Comparison of ENCODE assay signal across 14 cellular contexts in genomic region chr20:32191873-32192272, GRCh38. TPM values are rescaled to one million over a fixed set of nuclear protein-coding genes. Genes with fewer than 3 reads are reported as not detected.
DNase-seq lines count a peak whose midpoint lies in the region; ATAC-seq and TF ChIP-seq lines count a peak whose summit lies in the region.
"Had no signal": no experiment of that assay in that cellular context is flagged by ENCODE, and none has a peak within 500 bp of the region (broad histone marks: within the 10 kb centered on the region; RNA-seq: fewer than 3 reads in every experiment).

No MANE protein-coding gene starts in this region.

- TF ChIP-seq POLR2A in vagina (IDR thresholded peaks at IDR 0.05) = no peak

- peaks cover 0 to 50% of the 10 kb centered on the region in 2 donors for H3K36me3 ChIP-seq in left lung
- peaks cover 0 to 22% of the 10 kb centered on the region in 2 donors for H3K36me3 ChIP-seq in vagina

- peaks cover 33% of the 10 kb centered on the region for H3K36me3 Mint-ChIP-seq in activated naive CD4-positive, alpha-beta T cell treated with anti-CD3 and anti-CD28 coated beads for 36 hours (ENCODE audit: low read depth)
- H3K36me3 Mint-ChIP-seq in activated naive CD8-positive, alpha-beta T cell treated with anti-CD3 and anti-CD28 coated beads, Interleukin-2, amount 50 U/mL, for 24 hours (ENCODE audit: low read depth) = peaks cover 45% of the 10 kb centered on the region
- peaks cover 30% of the 10 kb centered on the region for H3K36me3 Mint-ChIP-seq in type B pancreatic cell

- no peaks in the 10 kb centered on the region for H3K27me3 Mint-ChIP-seq in activated naive CD4-positive, alpha-beta T cell treated with anti-CD3 and anti-CD28 coated beads for 36 hours (ENCODE audit: low read depth)
- H3K27me3 Mint-ChIP-seq in activated naive CD8-positive, alpha-beta T cell treated with anti-CD3 and anti-CD28 coated beads, Interleukin-2, amount 50 U/mL, for 24 hours = no peaks in the 10 kb centered on the region
- H3K27me3 Mint-ChIP-seq in type B pancreatic cell = no peaks in the 10 kb centered on the region

- in situ Hi-C loops in KBM-7 (cut with MboI; ENCODE audit: low pct_unique_long_range_greater_than_20kb, low sequenced_read_pairs) = no loop called here

- CTCF ChIA-PET in activated naive CD4-positive, alpha-beta T cell treated with anti-CD3 and anti-CD28 coated beads for 36 hours (lab: Charles Lee) = no interaction called here

- H3K9me3 Mint-ChIP-seq in activated naive CD4-positive, alpha-beta T cell treated with anti-CD3 and anti-CD28 coated beads for 36 hours = no peaks in the 10 kb centered on the region
- no peaks in the 10 kb centered on the region for H3K9me3 Mint-ChIP-seq in activated naive CD8-positive, alpha-beta T cell treated with anti-CD3 and anti-CD28 coated beads, Interleukin-2, amount 50 U/mL, for 24 hours
- H3K9me3 Mint-ChIP-seq in type B pancreatic cell = no peaks in the 10 kb centered on the region
- H3K9me3 Mint-ChIP-seq: activated T-helper 2 cell treated with anti-CD3 and anti-CD28 coated beads, Interferon-gamma antibody, Interleukin-2, Interleukin-4, amounts not matched to agents 10 μg/mL and 5 μg/mL and 100 μg/mL, durations not matched to agents 14 hours and 24 hours and 36 hours had no signal

- H3K4me3 Mint-ChIP-seq in activated naive CD4-positive, alpha-beta T cell treated with anti-CD3 and anti-CD28 coated beads for 36 hours = no peak overlapping the region
- no peak overlapping the region for H3K4me3 Mint-ChIP-seq in activated naive CD8-positive, alpha-beta T cell treated with anti-CD3 and anti-CD28 coated beads, Interleukin-2, amount 50 U/mL, for 24 hours
- no peak overlapping the region for H3K4me3 Mint-ChIP-seq in type B pancreatic cell

- TF ChIP-seq CTCF in left lung (IDR thresholded peaks at IDR 0.05) (no peak), type B pancreatic cell (conservative IDR thresholded peaks at IDR 0.05) (no peak), vagina (IDR thresholded peaks at IDR 0.05) (no peak)

- no peak for ATAC-seq in activated naive CD8-positive, alpha-beta T cell treated with anti-CD3 and anti-CD28 coated beads, Interleukin-2, amount 50 U/mL, for 24 hours
- ATAC-seq in left lung = peak; percentile 2

- no peaks in the 10 kb centered on the region for H3K9me3 ChIP-seq in left lung
- no peaks in the 10 kb centered on the region for H3K9me3 ChIP-seq in vagina
- H3K9me3 ChIP-seq: Peyer's patch had no signal

- H3K4me1 Mint-ChIP-seq in activated naive CD4-positive, alpha-beta T cell treated with anti-CD3 and anti-CD28 coated beads for 36 hours (ENCODE audit: low read depth) = peaks cover 60% of the 10 kb centered on the region
- H3K4me1 Mint-ChIP-seq in activated naive CD8-positive, alpha-beta T cell treated with anti-CD3 and anti-CD28 coated beads, Interleukin-2, amount 50 U/mL, for 24 hours = peaks cover 70% of the 10 kb centered on the region
- H3K4me1 Mint-ChIP-seq in type B pancreatic cell (ENCODE audit: unreplicated experiment) = peaks cover 36% of the 10 kb centered on the region

- H3K4me3 ChIP-seq in left lung = no peak overlapping the region
- no peak overlapping the region for H3K4me3 ChIP-seq in vagina
- H3K4me3 ChIP-seq: Peyer's patch had no signal

- no peaks in the 10 kb centered on the region for H3K27me3 ChIP-seq in left lung
- H3K27me3 ChIP-seq in vagina = no peaks in the 10 kb centered on the region
- H3K27me3 ChIP-seq: Peyer's patch had no signal

- intact Hi-C loops in activated naive CD4-positive, alpha-beta T cell treated with anti-CD3 and anti-CD28 coated beads for 36 hours (cut with micrococcal nuclease) = no loop called here
- intact Hi-C loops in left lung (cut with DNase I) = no loop called here
- intact Hi-C loops in vagina (cut with DNase I) = no loop called here

- H3K4me1 ChIP-seq in left lung (peaks cover 20 to 52% of the 10 kb centered on the region in 2 donors), vagina (peaks cover 25% of the 10 kb centered on the region)

- no peak for DNase-seq in activated naive CD4-positive, alpha-beta T cell treated with anti-CD3 and anti-CD28 coated beads for 36 hours
- no peak for DNase-seq in activated naive CD4-positive, alpha-beta T cell (lab: John Stamatoyannopoulos, UW)
- no peak for DNase-seq in activated naive CD8-positive, alpha-beta T cell treated with anti-CD3 and anti-CD28 coated beads, Interleukin-2, amount 50 U/mL, for 24 hours
- DNase-seq in left lung (no peak), type B pancreatic cell (ENCODE audit: extremely low spot score, unreplicated experiment) (no peak), DMS153 (lab: John Stamatoyannopoulos, UW) (no peak), vagina (ENCODE audit: extremely low spot score in 2 of 2) (no peak), KBM-7 (no peak)
- DNase-seq: activated CD4-positive, CD25-positive, alpha-beta regulatory T cell treated with anti-CD3 and anti-CD28 coated beads, Interleukin-2, amount 50 U/mL, for 72 hours; caudate nucleus; left ventricle myocardium superior; NCI-H187 treated with DMSO at 0.1 percent for 48 hours had no signal

- H3K27ac Mint-ChIP-seq in activated naive CD4-positive, alpha-beta T cell treated with anti-CD3 and anti-CD28 coated beads for 36 hours = peak overlapping the region; percentile 83
- H3K27ac Mint-ChIP-seq in activated naive CD8-positive, alpha-beta T cell treated with anti-CD3 and anti-CD28 coated beads, Interleukin-2, amount 50 U/mL, for 24 hours = peak overlapping the region; percentile 84
- peak overlapping the region; percentile 24 for H3K27ac Mint-ChIP-seq in type B pancreatic cell
- H3K27ac Mint-ChIP-seq: activated T-helper 2 cell treated with anti-CD3 and anti-CD28 coated beads, Interferon-gamma antibody, Interleukin-2, Interleukin-4, amounts not matched to agents 10 μg/mL and 5 μg/mL and 100 μg/mL, durations not matched to agents 14 hours and 24 hours and 36 hours had no signal

- H3K27ac ChIP-seq in left lung (peak overlapping the region; percentile 36 to 50), vagina (no peak overlapping the region)

RNA-seq across cellular contexts. Expression of gene PLAGL2, which starts 15.7 kb away (rescaled TPM):
- 10 to 100 TPM; 63.3 to 64.9 TPM for total RNA-seq in activated naive CD4-positive, alpha-beta T cell treated with anti-CD3 and anti-CD28 coated beads for 36 hours
- total RNA-seq in left lung (10 to 100 TPM; 12.6 to 14.5 TPM), type B pancreatic cell (ENCODE audit: low replicate concordance) (52.1 and 52.7 TPM in 2 replicates), vagina (8.3 TPM)

RNA-seq across cellular contexts. Expression of gene POFUT1, which starts 15.8 kb away (rescaled TPM):
- 10 to 100 TPM; 37.1 to 38.9 TPM for total RNA-seq in activated naive CD4-positive, alpha-beta T cell treated with anti-CD3 and anti-CD28 coated beads for 36 hours
- total RNA-seq in left lung (10 to 100 TPM; 29.2 to 36.2 TPM), type B pancreatic cell (ENCODE audit: low replicate concordance) (48.9 and 55.8 TPM in 2 replicates), vagina (27.7 TPM)

Comparison
In these comparisons a context has a peak if more than half of its experiments do, and no peak if none do; other contexts are left out.
1. H3K27ac Mint-ChIP-seq: peak in every context shown above with its lines; median percentile 84 in activated naive CD8-positive, alpha-beta T cell treated with anti-CD3 and anti-CD28 coated beads, Interleukin-2, amount 50 U/mL, for 24 hours; 83 in activated naive CD4-positive, alpha-beta T cell treated with anti-CD3 and anti-CD28 coated beads for 36 hours; 24 in type B pancreatic cell.